ENCODE assay signal across 20 cellular contexts in genomic region chr12:49885118-49885517, GRCh38.
A peak's percentile ranks its signal among the peaks of the same experiment; 100 is the strongest.
DNase-seq lines count a peak whose midpoint lies in the region; TF ChIP-seq lines count a peak whose summit lies in the region.
"Had no signal": no experiment of that assay in that cellular context is flagged by ENCODE, and none has a peak within 500 bp of the region (broad histone marks: within the 10 kb centered on the region; RNA-seq: fewer than 3 reads in every experiment).

No MANE protein-coding gene starts in this region.

- no peaks in the 10 kb centered on the region for H3K79me2 ChIP-seq in MM.1S (ENCODE audit: low read length)

- H3K4me3 ChIP-seq in HEK293 (ENCODE audit: low read depth, low read length) = no peak overlapping the region
- H3K4me3 ChIP-seq in MM.1S (ENCODE audit: low read length) = no peak overlapping the region
- H3K4me3 ChIP-seq: cardiac muscle cell, right atrium auricular region had no signal

- H3K4me1 ChIP-seq in HEK293 (ENCODE audit: control insufficient read depth, insufficient read depth, low read length) (0 out of 2 replicates have a peak, but pooled peaks cover 4% of the 10 kb centered on the region), MM.1S (ENCODE audit: low read length) (no peaks in the 10 kb centered on the region)
- H3K4me1 ChIP-seq: right atrium auricular region had no signal

- H3K27me3 ChIP-seq in MM.1S (replicated peaks; ENCODE audit: insufficient read depth, low read length) = peaks cover 37% of the 10 kb centered on the region
- H3K27me3 ChIP-seq: cardiac muscle cell, right atrium auricular region had no signal

- no peak overlapping the region for H3K9ac ChIP-seq in MM.1S (ENCODE audit: low read length)

- H3K27ac ChIP-seq in 22Rv1 (peak overlapping the region; percentile 26; the same call in 1 of the 2 replicates), HEK293 (ENCODE audit: extremely low read depth, low read depth, low read length) (no peak overlapping the region), MM.1S (ENCODE audit: low read length) (no peak overlapping the region)
- H3K27ac ChIP-seq: cardiac muscle cell, right atrium auricular region had no signal

- POLR2A ChIA-PET in HEK293 (lab: Yijun Ruan, JAX) = interaction anchor here (0.8 kb wide), 1 partner anchor 16 kb away, joined by 3 read pairs; no protein-coding TSS in a partner anchor

- no peaks in the 10 kb centered on the region for H3F3A ChIP-seq in MM.1S (ENCODE audit: insufficient read depth, low read length)

- H3K36me3 ChIP-seq in HEK293 (ENCODE audit: control insufficient read depth in 2 of 2, insufficient read depth in 1 of 2, low read length in 2 of 2) (no peaks in the 10 kb centered on the region), MM.1S (replicated peaks; ENCODE audit: insufficient read depth, low read length) (no peaks in the 10 kb centered on the region)
- H3K36me3 ChIP-seq: cardiac muscle cell, right atrium auricular region had no signal

- H3K9me3 ChIP-seq in HEK293 (ENCODE audit: control insufficient read depth, insufficient read depth, low read depth, low read length) = no peaks in the 10 kb centered on the region
- H3K9me3 ChIP-seq in MM.1S (replicated peaks; ENCODE audit: insufficient read depth, low read length) = no peaks in the 10 kb centered on the region
- H3K9me3 ChIP-seq: right atrium auricular region had no signal

- TF ChIP-seq CTCF in 22Rv1 (IDR thresholded peaks at IDR 0.05) (no peak), HEK293 (tag by site-specific recombination; IDR thresholded peaks at IDR 0.05) (no peak), MM.1S (IDR thresholded peaks at IDR 0.05; ENCODE audit: low read length) (no peak)

- no peak overlapping the region for H3K4me2 ChIP-seq in MM.1S (ENCODE audit: low read depth, low read length)

- no peak overlapping the region for H2AFZ ChIP-seq in MM.1S (ENCODE audit: low read length)

- CTCF ChIA-PET in HEK293 (lab: Yijun Ruan, JAX) = interaction anchor here (2.4 to 2.6 kb wide), 2 partner anchors 17 to 61 kb away, joined by 9 to 16 read pairs; no protein-coding TSS in a partner anchor

- DNase-seq in NCI-H82 (lab: John Stamatoyannopoulos, UW) = peak; percentile 71
- DNase-seq in iPS-NIHi7 (ENCODE audit: extremely low spot score) = peak; percentile 28
- no peak for DNase-seq in cerebellar cortex (ENCODE audit: low spot score)
- DNase-seq in MM.1S = no peak
- DNase-seq in HK-2 (ENCODE audit: unreplicated experiment) = no peak
- DNase-seq in inferior parietal cortex (ENCODE audit: extremely low spot score) = no peak
- DNase-seq: activated CD4-positive, alpha-beta memory T cell treated with anti-CD3 and anti-CD28 coated beads, Interleukin-2, amount 10 ng/mL, durations not matched to agents 7 days and 5 days; activated naive CD4-positive, alpha-beta T cell; amygdala; CD4-positive, alpha-beta T cell; H7; Kasumi-1; NCI-H1092; NCI-H2227 treated with DMSO at 0.1 percent for 48 hours; substantia nigra; T1000 had no signal

- no peaks in the 10 kb centered on the region for H4K20me1 ChIP-seq in MM.1S (ENCODE audit: insufficient read depth, low read length)

- H3K9me2 ChIP-seq in MM.1S (replicated peaks; ENCODE audit: insufficient read depth, low read length) = no peaks in the 10 kb centered on the region

TF ChIP-seq in HEK293, 187 proteins besides CTCF, POLR2A, EP300 and RAD21:
- TF ChIP-seq SCRT2 (tag by site-specific recombination; IDR thresholded peaks at IDR 0.05) = peak; percentile 88
- TF ChIP-seq ZNF184 (tag by site-specific recombination; IDR thresholded peaks at IDR 0.05) = no peak
- TF ChIP-seq ZNF112 (tag by site-specific recombination; IDR thresholded peaks at IDR 0.05) = no peak
- peak; percentile 73; the same call in 1 of the 2 replicates for TF ChIP-seq ZNF423 (tag by site-specific recombination; IDR thresholded peaks at IDR 0.05)
- TF ChIP-seq ZNF133 (tag by site-specific recombination; IDR thresholded peaks at IDR 0.05) = no peak
- no peak for TF ChIP-seq ZFP37 (tag by site-specific recombination; IDR thresholded peaks at IDR 0.05)
- peak; percentile 74 for TF ChIP-seq GLIS2 (tag by site-specific recombination; IDR thresholded peaks at IDR 0.05)
- peak; percentile 36; the same call in 1 of the 2 replicates for TF ChIP-seq ZBTB17 (tag by site-specific recombination; IDR thresholded peaks at IDR 0.05)
- TF ChIP-seq KLF16 (tag by site-specific recombination; IDR thresholded peaks at IDR 0.05) = no peak
- TF ChIP-seq YY2 (tag by site-specific recombination; IDR thresholded peaks at IDR 0.05) = no peak
- 0 out of 2 replicates have a peak, but pooled peaks have one; percentile 18 for TF ChIP-seq ZNF18 (tag by site-specific recombination; IDR thresholded peaks at IDR 0.05)
- peak; percentile 87 for TF ChIP-seq PATZ1 (tag by site-specific recombination; IDR thresholded peaks at IDR 0.05)
- TF ChIP-seq ZNF529 (tag by site-specific recombination; IDR thresholded peaks at IDR 0.05; ENCODE audit: insufficient replicate concordance) = no peak
- TF ChIP-seq KLF7 (tag by site-specific recombination; IDR thresholded peaks at IDR 0.05; ENCODE audit: borderline replicate concordance) = no peak
- TF ChIP-seq OSR2 (tag by site-specific recombination; IDR thresholded peaks at IDR 0.05) = peak; percentile 69
- no peak for TF ChIP-seq ZNF426 (tag by site-specific recombination; IDR thresholded peaks at IDR 0.05)
- TF ChIP-seq ZNF624 (tag by site-specific recombination; IDR thresholded peaks at IDR 0.05) = no peak
- peak; percentile 75 for TF ChIP-seq ZIC2 (tag by site-specific recombination; IDR thresholded peaks at IDR 0.05)
- TF ChIP-seq, protein P1, sequence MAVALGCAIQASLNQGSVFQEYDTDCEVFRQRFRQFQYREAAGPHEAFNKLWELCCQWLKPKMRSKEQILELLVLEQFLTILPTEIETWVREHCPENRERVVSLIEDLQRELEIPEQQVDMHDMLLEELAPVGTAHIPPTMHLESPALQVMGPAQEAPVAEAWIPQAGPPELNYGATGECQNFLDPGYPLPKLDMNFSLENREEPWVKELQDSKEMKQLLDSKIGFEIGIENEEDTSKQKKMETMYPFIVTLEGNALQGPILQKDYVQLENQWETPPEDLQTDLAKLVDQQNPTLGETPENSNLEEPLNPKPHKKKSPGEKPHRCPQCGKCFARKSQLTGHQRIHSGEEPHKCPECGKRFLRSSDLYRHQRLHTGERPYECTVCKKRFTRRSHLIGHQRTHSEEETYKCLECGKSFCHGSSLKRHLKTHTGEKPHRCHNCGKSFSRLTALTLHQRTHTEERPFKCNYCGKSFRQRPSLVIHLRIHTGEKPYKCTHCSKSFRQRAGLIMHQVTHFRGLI (tag by site-specific recombination; IDR thresholded peaks at IDR 0.05) = 0 out of 2 replicates have a peak, but pooled peaks have one; percentile 24
- peak; percentile 27; the same call in 1 of the 2 replicates for TF ChIP-seq ZBTB48 (tag by site-specific recombination; IDR thresholded peaks at IDR 0.05)
- no peak for TF ChIP-seq ZNF514 (tag by site-specific recombination; IDR thresholded peaks at IDR 0.05)
- TF ChIP-seq ZNF701 (tag by site-specific recombination; IDR thresholded peaks at IDR 0.05) = peak; percentile 84
- TF ChIP-seq, protein P2, sequence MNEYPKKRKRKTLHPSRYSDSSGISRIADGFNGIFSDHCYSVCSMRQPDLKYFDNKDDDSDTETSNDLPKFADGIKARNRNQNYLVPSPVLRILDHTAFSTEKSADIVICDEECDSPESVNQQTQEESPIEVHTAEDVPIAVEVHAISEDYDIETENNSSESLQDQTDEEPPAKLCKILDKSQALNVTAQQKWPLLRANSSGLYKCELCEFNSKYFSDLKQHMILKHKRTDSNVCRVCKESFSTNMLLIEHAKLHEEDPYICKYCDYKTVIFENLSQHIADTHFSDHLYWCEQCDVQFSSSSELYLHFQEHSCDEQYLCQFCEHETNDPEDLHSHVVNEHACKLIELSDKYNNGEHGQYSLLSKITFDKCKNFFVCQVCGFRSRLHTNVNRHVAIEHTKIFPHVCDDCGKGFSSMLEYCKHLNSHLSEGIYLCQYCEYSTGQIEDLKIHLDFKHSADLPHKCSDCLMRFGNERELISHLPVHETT (tag by site-specific recombination; IDR thresholded peaks at IDR 0.05) = no peak
- peak; percentile 96 for TF ChIP-seq GLIS1 (tag by site-specific recombination; IDR thresholded peaks at IDR 0.05)

Comparison
In these comparisons a context has a peak if more than half of its experiments do, and no peak if none do; other contexts are left out.
1. DNase-seq: peak in NCI-H82 (single experiment) and iPS-NIHi7 (single experiment); none in cerebellar cortex (single experiment), MM.1S (single experiment), HK-2 (single experiment) and inferior parietal cortex (single experiment).